1 cellular context compared by ENCODE assay signal in genomic region chr20:49360242-49360968, GRCh38.
A peak's percentile ranks its signal among the peaks of the same experiment; 100 is the strongest.
TF ChIP-seq lines count a peak whose summit lies in the region.

No MANE protein-coding gene starts in this region.

TF ChIP-seq in HepG2, 621 proteins besides CTCF, POLR2A, EP300 and RAD21 (continued from another document):
- 0 out of 2 replicates have a peak, but pooled peaks have one; percentile 33 for TF ChIP-seq ZHX2 (IDR thresholded peaks at IDR 0.05; ENCODE audit: low read depth)
- no peak for TF ChIP-seq ZHX2 (CRISPR knock-in tag; IDR thresholded peaks at IDR 0.05; ENCODE audit: borderline replicate concordance)
- TF ChIP-seq SNAI1 (CRISPR knock-in tag; IDR thresholded peaks at IDR 0.05; ENCODE audit: borderline replicate concordance), result peak; percentile 51; the same call in 1 of the 2 replicates
- TF ChIP-seq ZNF501 (CRISPR knock-in tag; IDR thresholded peaks at IDR 0.05), result 0 out of 2 replicates have a peak, but pooled peaks have one; percentile 25
- TF ChIP-seq BHLHE40 (IDR thresholded peaks at IDR 0.05; ENCODE audit: low read length), result 0 out of 2 replicates have a peak, but pooled peaks have one; percentile 1
- 0 out of 2 replicates have a peak, but pooled peaks have one; percentile 28 for TF ChIP-seq HHEX (CRISPR knock-in tag; IDR thresholded peaks at IDR 0.05)
- no peak for TF ChIP-seq ONECUT2 (CRISPR knock-in tag; IDR thresholded peaks at IDR 0.05)
- TF ChIP-seq ZNF670 (CRISPR knock-in tag; IDR thresholded peaks at IDR 0.05; ENCODE audit: borderline replicate concordance), result no peak
- 0 out of 2 replicates have a peak, but pooled peaks have one; percentile 15 for TF ChIP-seq POGZ (CRISPR knock-in tag; IDR thresholded peaks at IDR 0.05)
- TF ChIP-seq ZNF30 (CRISPR knock-in tag; IDR thresholded peaks at IDR 0.05), result no peak
- no peak for TF ChIP-seq KDM5B (CRISPR knock-in tag; IDR thresholded peaks at IDR 0.05; ENCODE audit: borderline replicate concordance)
